In the genomic region with DNA sequence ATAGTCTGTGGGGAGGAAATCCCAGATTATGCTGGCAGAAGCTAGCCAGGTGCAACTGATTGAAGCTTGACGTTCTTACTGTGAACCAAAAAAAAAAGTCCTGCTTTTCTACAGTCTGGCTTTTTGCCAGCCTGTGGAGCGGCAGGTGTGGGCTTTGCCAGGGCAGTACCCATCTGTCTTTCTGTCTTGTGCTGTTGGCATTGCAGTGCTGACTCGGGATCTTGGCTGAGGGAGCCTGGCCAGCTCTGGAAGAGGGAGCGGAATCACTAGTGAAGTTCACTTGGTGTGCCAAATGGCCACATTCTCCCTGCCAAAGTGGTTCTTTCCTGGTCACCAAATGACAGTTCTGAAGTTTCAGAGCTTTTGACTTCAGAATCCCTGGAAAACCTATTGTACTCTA, we compare ENCODE assay signal across 9 cellular contexts. TPM values are rescaled to one million over a fixed set of nuclear protein-coding genes. Genes with fewer than 3 reads are reported as not detected.
DNase-seq lines count a peak whose midpoint lies in the region; ATAC-seq and TF ChIP-seq lines count a peak whose summit lies in the region.
"Had no signal": no experiment of that assay in that cellular context is flagged by ENCODE, and none has a peak within 500 bp of the region (broad histone marks: within the 10 kb centered on the region; RNA-seq: fewer than 3 reads in every experiment).

No MANE protein-coding gene starts in this region.

- H4K20me1 ChIP-seq in PC-9 (ENCODE audit: insufficient read depth): no peaks in the 10 kb centered on the region; the same call in 1 of the 2 replicates

- H3K27me3 ChIP-seq in testis (no peaks in the 10 kb centered on the region), PC-9 (ENCODE audit: insufficient read depth, low read depth) (no peaks in the 10 kb centered on the region), mesendoderm (ENCODE audit: insufficient read depth, low read length, poor library complexity) (no peaks in the 10 kb centered on the region)

- H3K4me3 ChIP-seq in mucosa of descending colon (no peak overlapping the region), testis (no peak overlapping the region), PC-9 (no peak overlapping the region), mesendoderm (ENCODE audit: low read length) (no peak overlapping the region)

- peak overlapping the region; percentile 15 for H3K27ac Mint-ChIP-seq in activated B cell treated with CpG ODN at 0.5 μM for 24 hours
- H3K27ac Mint-ChIP-seq: activated naive CD8-positive, alpha-beta T cell treated with anti-CD3 and anti-CD28 coated beads, Interleukin-2, amount 10 ng/mL, durations not matched to agents 7 days and 5 days had no signal

- no peak overlapping the region for H3K9ac ChIP-seq in mesendoderm (ENCODE audit: low read length)

- peaks cover 12% of the 10 kb centered on the region; the same call in 1 of the 2 replicates for H3F3A ChIP-seq in PC-9 (ENCODE audit: insufficient read depth, low read depth)

- H4K8ac ChIP-seq in mesendoderm (ENCODE audit: low read depth, low read length): no peak overlapping the region

- 48 to 69% methylated on average over 4 of the region's 4 CpGs for WGBS in testis, 2 donors
- no CpG with 5 or more reads among the region's 4 CpGs for WGBS in mesendoderm (ENCODE audit: extremely low coverage, insufficient coverage, low lambda C conversion rate)

- ATAC-seq in activated B cell treated with CpG ODN at 0.5 μM for 24 hours (ENCODE audit: low read depth) (no peak), mucosa of descending colon (peak; percentile 17), GM21786 (IDR thresholded peaks at IDR 0.05; ENCODE audit: unreplicated experiment) (no peak)

- no peak overlapping the region for H3K27ac ChIP-seq in testis
- H3K27ac ChIP-seq in PC-9: no peak overlapping the region
- H3K27ac ChIP-seq in mesendoderm (ENCODE audit: low read depth, low read length): no peak overlapping the region

- H2BK120ac ChIP-seq in mesendoderm (ENCODE audit: low read depth, low read length): no peak overlapping the region

- H3K9me3 Mint-ChIP-seq in activated B cell treated with CpG ODN at 0.5 μM for 24 hours: no peaks in the 10 kb centered on the region
- H3K9me3 Mint-ChIP-seq: activated naive CD8-positive, alpha-beta T cell treated with anti-CD3 and anti-CD28 coated beads, Interleukin-2, amount 10 ng/mL, durations not matched to agents 7 days and 5 days had no signal

- H3K4me1 ChIP-seq in mucosa of descending colon (ENCODE audit: low read depth): peaks cover 12% of the 10 kb centered on the region
- peaks cover 16% of the 10 kb centered on the region for H3K4me1 ChIP-seq in testis
- peaks cover 7% of the 10 kb centered on the region; the same call in 1 of the 2 replicates for H3K4me1 ChIP-seq in PC-9 (replicated peaks; ENCODE audit: insufficient read depth)
- H3K4me1 ChIP-seq in mesendoderm (ENCODE audit: control insufficient read depth, low read depth, low read length): peaks cover 4% of the 10 kb centered on the region

- no peak overlapping the region for H3K4me3 Mint-ChIP-seq in activated B cell treated with CpG ODN at 0.5 μM for 24 hours
- H3K4me3 Mint-ChIP-seq: activated naive CD8-positive, alpha-beta T cell treated with anti-CD3 and anti-CD28 coated beads, Interleukin-2, amount 10 ng/mL, durations not matched to agents 7 days and 5 days had no signal

- H3K36me3 ChIP-seq in mucosa of descending colon (ENCODE audit: low read depth): no peaks in the 10 kb centered on the region
- no peaks in the 10 kb centered on the region for H3K36me3 ChIP-seq in testis (ENCODE audit: low read depth, missing control alignments)
- H3K36me3 ChIP-seq in PC-9 (ENCODE audit: low read depth): no peaks in the 10 kb centered on the region
- no peaks in the 10 kb centered on the region for H3K36me3 ChIP-seq in mesendoderm (ENCODE audit: control insufficient read depth, insufficient read depth, low read length)

- H3K4me2 ChIP-seq in PC-9: no peak overlapping the region
- H3K4me2 ChIP-seq in mesendoderm (ENCODE audit: low read length): no peak overlapping the region

- no peak overlapping the region for H2BK5ac ChIP-seq in mesendoderm (ENCODE audit: low read length)

- intact Hi-C loops in activated B cell treated with CpG ODN at 0.5 μM for 24 hours (cut with micrococcal nuclease) (loop anchor here (10.0 kb wide), 1 partner anchor 48 kb away; no protein-coding TSS in a partner anchor), mucosa of descending colon (cut with DNase I, micrococcal nuclease) (no loop called here), testis (cut with DNase I; ENCODE audit: low total_unique reads) (no loop called here), PC-9 (cut with micrococcal nuclease; ENCODE audit: unreplicated experiment) (no loop called here)

- H3K9me2 ChIP-seq in PC-9 (ENCODE audit: insufficient read depth): no peaks in the 10 kb centered on the region

- H2AFZ ChIP-seq in PC-9: no peak overlapping the region

- H3K36me3 Mint-ChIP-seq in activated B cell treated with CpG ODN at 0.5 μM for 24 hours (ENCODE audit: low read depth): peaks cover 26% of the 10 kb centered on the region

- no peak overlapping the region for H2AK5ac ChIP-seq in mesendoderm (ENCODE audit: low read length)

- peak; percentile 85 for DNase-seq in DMS53 (lab: John Stamatoyannopoulos, UW)
- DNase-seq in NCI-H1694 (lab: John Stamatoyannopoulos, UW): peak; percentile 68
- no peak for DNase-seq in activated B cell treated with CpG ODN at 0.5 μM for 24 hours
- no peak for DNase-seq in mucosa of descending colon
- no peak for DNase-seq in testis
- DNase-seq in PC-9: no peak
- no peak for DNase-seq in mesendoderm
- DNase-seq: activated naive CD8-positive, alpha-beta T cell treated with anti-CD3 and anti-CD28 coated beads, Interleukin-2, amount 10 ng/mL, durations not matched to agents 7 days and 5 days had no signal

- H3K4me1 Mint-ChIP-seq in activated B cell treated with CpG ODN at 0.5 μM for 24 hours: peaks cover 87% of the 10 kb centered on the region

- no TSS peak for BruUV-seq in PC-9 (replicated peaks; lab: Mats Ljungman, UMichigan)

- H3K23ac ChIP-seq in mesendoderm (ENCODE audit: low read length): no peak overlapping the region

- CTCF ChIA-PET in activated B cell treated with CpG ODN at 0.5 μM for 24 hours (lab: Charles Lee) (no interaction called here), PC-9 (lab: Charles Lee) (no interaction called here)

- no peak overlapping the region for H3K4ac ChIP-seq in mesendoderm (ENCODE audit: low read depth, low read length)

- H3K9me3 ChIP-seq in mucosa of descending colon (no peaks in the 10 kb centered on the region), testis (no peaks in the 10 kb centered on the region), PC-9 (ENCODE audit: insufficient read depth, low read depth) (no peaks in the 10 kb centered on the region)

- TF ChIP-seq CTCF in activated B cell treated with CpG ODN at 0.5 μM for 24 hours (IDR thresholded peaks at IDR 0.05) (no peak), mucosa of descending colon (IDR thresholded peaks at IDR 0.05) (no peak), testis (IDR thresholded peaks at IDR 0.05) (no peak), PC-9 (conservative IDR thresholded peaks at IDR 0.05) (no peak)

- no peak overlapping the region for H3K18ac ChIP-seq in mesendoderm (ENCODE audit: low read length)

- POLR2A ChIA-PET in activated B cell treated with CpG ODN at 0.5 μM for 24 hours (lab: Charles Lee) (interaction anchor here (1.4 to 3.9 kb wide), 2 partner anchors 75 to 76 kb away, joined by 4 to 35 read pairs; a partner anchor contains a TSS), PC-9 (lab: Charles Lee; ENCODE audit: unreplicated experiment) (interaction anchor here (0.6 kb wide), 1 partner anchor 16 kb away, joined by 5 read pairs; no protein-coding TSS in a partner anchor)

- no peak overlapping the region for H2BK15ac ChIP-seq in mesendoderm (replicated peaks; ENCODE audit: low read depth)

- H3K79me1 ChIP-seq in mesendoderm (ENCODE audit: low read length): peaks cover 5% of the 10 kb centered on the region

- H3K56ac ChIP-seq in mesendoderm (ENCODE audit: low read length): no peak overlapping the region

- no peaks in the 10 kb centered on the region for H3K27me3 Mint-ChIP-seq in activated B cell treated with CpG ODN at 0.5 μM for 24 hours
- H3K27me3 Mint-ChIP-seq: activated naive CD8-positive, alpha-beta T cell treated with anti-CD3 and anti-CD28 coated beads, Interleukin-2, amount 10 ng/mL, durations not matched to agents 7 days and 5 days had no signal

- H3K79me2 ChIP-seq in PC-9 (ENCODE audit: low read depth): peaks cover 33% of the 10 kb centered on the region
- H3K79me2 ChIP-seq in mesendoderm (ENCODE audit: control insufficient read depth, insufficient read depth, low read length): no peaks in the 10 kb centered on the region

- H4K5ac ChIP-seq in mesendoderm (ENCODE audit: low read length): no peak overlapping the region

- TF ChIP-seq POLR2A in testis (IDR thresholded peaks at IDR 0.05): no peak

RNA-seq across cellular contexts. Expression of a gene that starts 5.0 kb away (rescaled TPM):
- total RNA-seq in activated B cell treated with CpG ODN at 0.5 μM for 24 hours (25.9 and 28.4 TPM in 2 replicates), mucosa of descending colon (10 to 100 TPM; 39.3 to 54.6 (median 52.0) TPM), testis (10 to 100 TPM; 33.1 to 41.2 TPM), PC-9 (2021) (41.4 and 52.3 TPM in 2 replicates)
- polyA plus RNA-seq in testis (ENCODE audit: insufficient read depth, low read depth, low replicate concordance): 55.6 TPM
- polyA plus RNA-seq in mesendoderm (2013, experiment 1 of 2): 17.6 TPM
- polyA plus RNA-seq in mesendoderm (2013, experiment 2 of 2): 17.3 TPM

Comparison
In these comparisons a context has a peak if more than half of its experiments do, and no peak if none do; other contexts are left out.
1. DNase-seq: peak in DMS53 (single experiment) and NCI-H1694 (single experiment); none in activated B cell treated with CpG ODN at 0.5 μM for 24 hours (single experiment), mucosa of descending colon (0 of 3), testis (single experiment), PC-9 (0 of 2) and mesendoderm (single experiment).